14 cellular contexts compared by ENCODE assay signal in genomic region chr5:175572922-175573321, GRCh38.
DNase-seq lines count a peak whose midpoint lies in the region; ATAC-seq and TF ChIP-seq lines count a peak whose summit lies in the region.
"Had no signal": no experiment of that assay in that cellular context is flagged by ENCODE, and none has a peak within 500 bp of the region (broad histone marks: within the 10 kb centered on the region; RNA-seq: fewer than 3 reads in every experiment).

No MANE protein-coding gene starts in this region.

- H3K36me3 ChIP-seq in A673 (ENCODE audit: insufficient read depth, low read length, poor library complexity, severe bottlenecking) = no peaks in the 10 kb centered on the region

- no peaks in the 10 kb centered on the region for H3K4me1 ChIP-seq in A673 (ENCODE audit: insufficient read depth, low read length, poor library complexity, severe bottlenecking)

- H3K4me3 ChIP-seq in A673 (ENCODE audit: low read depth, low read length, poor library complexity, severe bottlenecking) = no peak overlapping the region
- H3K4me3 ChIP-seq: lung had no signal

- no peak overlapping the region for H3K27ac ChIP-seq in A673 (ENCODE audit: low read depth, low read length, poor library complexity, severe bottlenecking)

- intact Hi-C loops in A673 (cut with micrococcal nuclease; ENCODE audit: unreplicated experiment) = no loop called here

- TF ChIP-seq EP300 in Ishikawa (IDR thresholded peaks at IDR 0.05; ENCODE audit: borderline replicate concordance) = no peak

- TF ChIP-seq CTCF in A673 (conservative IDR thresholded peaks at IDR 0.05; ENCODE audit: low read depth, low read length) = no peak

- CTCF ChIA-PET in A673 (lab: Charles Lee) = no interaction called here

- no TSS peak for BruUV-seq in A673 (replicated peaks; lab: Mats Ljungman, UMichigan)

- DNase-seq in Ammon's horn (ENCODE audit: low spot score) (peak; percentile 28), dermis blood vessel endothelial cell (peak; percentile 3), islet precursor cell (peak; percentile 59), A673 (ENCODE audit: low spot score) (no peak)
- DNase-seq: activated CD8-positive, alpha-beta T cell treated with anti-CD3 and anti-CD28 coated beads, Interleukin-2, amount 10 ng/mL, durations not matched to agents 7 days and 5 days; NCI-H2171 treated with DMSO at 0.1 percent for 48 hours; stimulated activated CD4-positive, alpha-beta T cell treated with anti-CD3 and anti-CD28 coated beads, Interleukin-4, amount 100 ng/mL, for 24 hours; stimulated activated naive CD4-positive, alpha-beta T cell treated with Interleukin-2 at 50 U/mL for 16 hours had no signal

- TF ChIP-seq RAD21 in Ishikawa (IDR thresholded peaks at IDR 0.05; ENCODE audit: low read depth) = no peak

- no peaks in the 10 kb centered on the region for H3K9me3 ChIP-seq in A673 (ENCODE audit: low read depth, low read length, poor library complexity, severe bottlenecking)

- POLR2A ChIA-PET in A673 (lab: Charles Lee; ENCODE audit: low non-redundant PET) = no interaction called here

- no peak for ATAC-seq in GM18520 (IDR thresholded peaks at IDR 0.05; ENCODE audit: unreplicated experiment)
- ATAC-seq in GM19351 (IDR thresholded peaks at IDR 0.05; ENCODE audit: unreplicated experiment) = no peak
- no peak for ATAC-seq in HG03280 (IDR thresholded peaks at IDR 0.05; ENCODE audit: unreplicated experiment)
- ATAC-seq: activated CD8-positive, alpha-beta T cell treated with anti-CD3 and anti-CD28 coated beads, Interleukin-2, amount 10 ng/mL, durations not matched to agents 7 days and 5 days; Panc1 had no signal

- peaks cover 65% of the 10 kb centered on the region for H3K27me3 ChIP-seq in A673 (replicated peaks; ENCODE audit: insufficient read depth, low read depth, low read length, poor library complexity)

TF ChIP-seq in Ishikawa, 13 proteins besides CTCF, POLR2A, EP300 and RAD21:
- 0 out of 2 replicates have a peak, but pooled peaks have one; percentile 17 for TF ChIP-seq TEAD4 (IDR thresholded peaks at IDR 0.05)
- no peak for TF ChIP-seq YY1 (IDR thresholded peaks at IDR 0.05; ENCODE audit: low read depth)
- no peak for TF ChIP-seq USF1 (IDR thresholded peaks at IDR 0.05)
- no peak for TF ChIP-seq MAX (IDR thresholded peaks at IDR 0.05)
- TF ChIP-seq CEBPB (IDR thresholded peaks at IDR 0.05) = no peak
- TF ChIP-seq TAF1 (IDR thresholded peaks at IDR 0.05; ENCODE audit: low read depth) = no peak
- TF ChIP-seq NFIC (IDR thresholded peaks at IDR 0.05) = no peak
- no peak for TF ChIP-seq ZBTB7A (IDR thresholded peaks at IDR 0.05; ENCODE audit: low read depth)
TF ChIP-seq in Ishikawa: peak in this region for 1.
